17 cellular contexts compared by ENCODE assay signal in genomic region chr2:238914648-238915015, GRCh38.
A peak's percentile ranks its signal among the peaks of the same experiment; 100 is the strongest.
DNase-seq lines count a peak whose midpoint lies in the region; ATAC-seq and TF ChIP-seq lines count a peak whose summit lies in the region.
"Had no signal": no experiment of that assay in that cellular context is flagged by ENCODE, and none has a peak within 500 bp of the region (broad histone marks: within the 10 kb centered on the region; RNA-seq: fewer than 3 reads in every experiment).

No MANE protein-coding gene starts in this region.

- no peaks in the 10 kb centered on the region for H3K4me1 Mint-ChIP-seq in activated CD8-positive, alpha-beta memory T cell treated with anti-CD3 and anti-CD28 coated beads, Interleukin-2, amount 10 ng/mL, durations not matched to agents 7 days and 5 days
- H3K4me1 Mint-ChIP-seq: activated T-helper 17 cell treated with anti-CD3 and anti-CD28 coated beads, Interleukin-2, amount 50 U/mL, for 72 hours had no signal

- ATAC-seq in activated CD8-positive, alpha-beta memory T cell treated with anti-CD3 and anti-CD28 coated beads, Interleukin-2, amount 10 ng/mL, durations not matched to agents 7 days and 5 days = no peak
- ATAC-seq in HG03571 (IDR thresholded peaks at IDR 0.05; ENCODE audit: unreplicated experiment) = no peak
- ATAC-seq: activated T-helper 17 cell treated with anti-CD3 and anti-CD28 coated beads, Interleukin-2, amount 50 U/mL, for 72 hours had no signal

- H3K27ac Mint-ChIP-seq in activated CD8-positive, alpha-beta memory T cell treated with anti-CD3 and anti-CD28 coated beads, Interleukin-2, amount 10 ng/mL, durations not matched to agents 7 days and 5 days = no peak overlapping the region
- H3K27ac Mint-ChIP-seq: activated T-helper 17 cell treated with anti-CD3 and anti-CD28 coated beads, Interleukin-2, amount 50 U/mL, for 72 hours; nephron progenitor cell had no signal

- H3K36me3 ChIP-seq in SJSA1 = 0 out of 2 replicates have a peak, but pooled peaks cover 4% of the 10 kb centered on the region
- H3K36me3 ChIP-seq in tibial artery = no peaks in the 10 kb centered on the region
- no peaks in the 10 kb centered on the region for H3K36me3 ChIP-seq in MM.1S (replicated peaks; ENCODE audit: insufficient read depth, low read length)
- H3K36me3 ChIP-seq: breast epithelium had no signal

- TF ChIP-seq CTCF in fibroblast of the aortic adventitia (IDR thresholded peaks at IDR 0.05; ENCODE audit: insufficient read depth, low read length) (no peak), tibial artery (IDR thresholded peaks at IDR 0.05) (no peak), MM.1S (IDR thresholded peaks at IDR 0.05; ENCODE audit: low read length) (no peak)

- no peaks in the 10 kb centered on the region for H3K9me3 ChIP-seq in SJSA1 (replicated peaks)
- no peaks in the 10 kb centered on the region for H3K9me3 ChIP-seq in tibial artery
- H3K9me3 ChIP-seq in MM.1S (replicated peaks; ENCODE audit: insufficient read depth, low read length) = no peaks in the 10 kb centered on the region
- H3K9me3 ChIP-seq: Caco-2 had no signal

- no peaks in the 10 kb centered on the region for H4K20me1 ChIP-seq in MM.1S (ENCODE audit: insufficient read depth, low read length)

- CTCF ChIA-PET in activated CD8-positive, alpha-beta memory T cell treated with anti-CD3 and anti-CD28 coated beads, Interleukin-2, amount 10 ng/mL, durations not matched to agents 7 days and 5 days (lab: Charles Lee) = no interaction called here

- no peak overlapping the region for H3K4me3 ChIP-seq in SJSA1
- no peak overlapping the region for H3K4me3 ChIP-seq in fibroblast of the aortic adventitia (ENCODE audit: low read depth, low read length)
- H3K4me3 ChIP-seq in tibial artery = no peak overlapping the region
- H3K4me3 ChIP-seq in MM.1S (ENCODE audit: low read length) = no peak overlapping the region
- H3K4me3 ChIP-seq: breast epithelium had no signal

- DNase-seq in activated CD8-positive, alpha-beta memory T cell treated with anti-CD3 and anti-CD28 coated beads, Interleukin-2, amount 50 U/mL, for 4 hours = peak; percentile 3
- no peak for DNase-seq in activated CD8-positive, alpha-beta memory T cell treated with anti-CD3 and anti-CD28 coated beads, Interleukin-2, amount 10 ng/mL, durations not matched to agents 7 days and 5 days
- DNase-seq in SJSA1 (ENCODE audit: low read depth in 1 of 2, low spot score in 2 of 2) (peak; percentile 46 to 60), fibroblast of the aortic adventitia (ENCODE audit: low read depth) (peak; percentile 52), tibial artery (peak; percentile 13 to 50), MM.1S (no peak)
- no peak for DNase-seq in NK-92 treated with Interleukin-12 subunit alpha and Interleukin-12 subunit beta, amount 100 ng/mL, for 24 hours (lab: John Stamatoyannopoulos, UW)
- DNase-seq: activated CD4-positive, alpha-beta T cell treated with anti-CD3 and anti-CD28 coated beads, Interleukin-2, amount 50 U/mL, for 1 hour; Caco-2; hippocampal formation; NCI-H1105 treated with DMSO at 0.1 percent for 48 hours; NCI-H510A; nephron progenitor cell had no signal

- H3K9ac ChIP-seq in MM.1S (ENCODE audit: low read length) = no peak overlapping the region

- peaks cover 4% of the 10 kb centered on the region for H3K9me3 Mint-ChIP-seq in activated CD8-positive, alpha-beta memory T cell treated with anti-CD3 and anti-CD28 coated beads, Interleukin-2, amount 10 ng/mL, durations not matched to agents 7 days and 5 days (ENCODE audit: low read depth)
- H3K9me3 Mint-ChIP-seq: activated T-helper 17 cell treated with anti-CD3 and anti-CD28 coated beads, Interleukin-2, amount 50 U/mL, for 72 hours had no signal

- no peak overlapping the region for H2AFZ ChIP-seq in MM.1S (ENCODE audit: low read length)

- H3K9me2 ChIP-seq in MM.1S (replicated peaks; ENCODE audit: insufficient read depth, low read length) = no peaks in the 10 kb centered on the region

- H3K27me3 ChIP-seq in SJSA1 (replicated peaks) (no peaks in the 10 kb centered on the region), tibial artery (no peaks in the 10 kb centered on the region), MM.1S (replicated peaks; ENCODE audit: insufficient read depth, low read length) (peaks cover 32% of the 10 kb centered on the region)
- H3K27me3 ChIP-seq: breast epithelium had no signal

- intact Hi-C loops in tibial artery (cut with DNase I; ENCODE audit: low total_unique reads) = no loop called here

- H3K27ac ChIP-seq in SJSA1 (peak overlapping the region; percentile 47), tibial artery (no peak overlapping the region), MM.1S (ENCODE audit: low read length) (no peak overlapping the region)
- H3K27ac ChIP-seq: 22Rv1, breast epithelium had no signal

- no peak overlapping the region for H3K4me3 Mint-ChIP-seq in activated CD8-positive, alpha-beta memory T cell treated with anti-CD3 and anti-CD28 coated beads, Interleukin-2, amount 10 ng/mL, durations not matched to agents 7 days and 5 days
- H3K4me3 Mint-ChIP-seq: activated T-helper 17 cell treated with anti-CD3 and anti-CD28 coated beads, Interleukin-2, amount 50 U/mL, for 72 hours; nephron progenitor cell had no signal

- H3K79me2 ChIP-seq in MM.1S (ENCODE audit: low read length) = no peaks in the 10 kb centered on the region

- H3K4me2 ChIP-seq in MM.1S (ENCODE audit: low read depth, low read length) = no peak overlapping the region

- H3F3A ChIP-seq in MM.1S (ENCODE audit: insufficient read depth, low read length) = no peaks in the 10 kb centered on the region

- H3K27me3 Mint-ChIP-seq in activated CD8-positive, alpha-beta memory T cell treated with anti-CD3 and anti-CD28 coated beads, Interleukin-2, amount 10 ng/mL, durations not matched to agents 7 days and 5 days = no peaks in the 10 kb centered on the region

- no peaks in the 10 kb centered on the region for H3K36me3 Mint-ChIP-seq in activated CD8-positive, alpha-beta memory T cell treated with anti-CD3 and anti-CD28 coated beads, Interleukin-2, amount 10 ng/mL, durations not matched to agents 7 days and 5 days

- peaks cover 13% of the 10 kb centered on the region for H3K4me1 ChIP-seq in SJSA1 (replicated peaks)
- H3K4me1 ChIP-seq in tibial artery = no peaks in the 10 kb centered on the region
- H3K4me1 ChIP-seq in MM.1S (ENCODE audit: low read length) = no peaks in the 10 kb centered on the region
- H3K4me1 ChIP-seq: breast epithelium, Caco-2 had no signal

Comparison
In these comparisons a context has a peak if more than half of its experiments do, and no peak if none do; other contexts are left out.
1. DNase-seq: peak in activated CD8-positive, alpha-beta memory T cell treated with anti-CD3 and anti-CD28 coated beads, Interleukin-2, amount 50 U/mL, for 4 hours (single experiment), SJSA1 (2 of 2), fibroblast of the aortic adventitia (single experiment) and tibial artery (2 of 2); none in activated CD8-positive, alpha-beta memory T cell treated with anti-CD3 and anti-CD28 coated beads, Interleukin-2, amount 10 ng/mL, durations not matched to agents 7 days and 5 days (single experiment), NK-92 treated with Interleukin-12 subunit alpha and Interleukin-12 subunit beta, amount 100 ng/mL, for 24 hours (single experiment) and MM.1S (single experiment).